8 cellular contexts compared by ENCODE assay signal in genomic region chr4:184263910-184264732, GRCh38. TPM values are rescaled to one million over a fixed set of nuclear protein-coding genes. Genes with fewer than 3 reads are reported as not detected.
DNase-seq lines count a peak whose midpoint lies in the region; ATAC-seq and TF ChIP-seq lines count a peak whose summit lies in the region.

No MANE protein-coding gene starts in this region.

- no peak overlapping the region for H3K4me3 ChIP-seq in DND-41 (ENCODE audit: low read depth in 1 of 2, low read length in 2 of 2)
- no peak overlapping the region for H3K4me3 ChIP-seq in upper lobe of right lung

- H3K27me3 Mint-ChIP-seq in activated naive CD4-positive, alpha-beta T cell treated with anti-CD3 and anti-CD28 coated beads, Interleukin-2, amount 50 U/mL, for 24 hours: no peaks in the 10 kb centered on the region

- H3K27me3 ChIP-seq in DND-41 (ENCODE audit: insufficient read depth, low read length, poor library complexity): peaks cover 7% of the 10 kb centered on the region
- no peaks in the 10 kb centered on the region for H3K27me3 ChIP-seq in upper lobe of right lung

- POLR2A ChIA-PET in HEK293T (lab: Yijun Ruan, JAX): interaction anchor here (0.6 to 4.3 kb wide), 5 partner anchors 210 to 470 kb away, joined by 3 to 30 read pairs (median 5); partner anchors contain the start of genes CENPU and IRF2

- peaks cover 40% of the 10 kb centered on the region for H3K4me1 Mint-ChIP-seq in activated naive CD4-positive, alpha-beta T cell treated with anti-CD3 and anti-CD28 coated beads, Interleukin-2, amount 50 U/mL, for 24 hours

- TF ChIP-seq CTCF in DND-41 (IDR thresholded peaks at IDR 0.05; ENCODE audit: borderline replicate concordance, extremely low read depth, low read length, poor library complexity, severe bottlenecking): peak; percentile 87
- TF ChIP-seq CTCF in upper lobe of right lung (IDR thresholded peaks at IDR 0.05): peak; percentile 89

- no peaks in the 10 kb centered on the region for H4K20me1 ChIP-seq in DND-41 (ENCODE audit: insufficient read depth, low read length)

- no peak overlapping the region for H3K9ac ChIP-seq in DND-41 (ENCODE audit: low read depth, low read length)

- no peak overlapping the region for H3K27ac ChIP-seq in DND-41 (ENCODE audit: low read length)
- no peak overlapping the region for H3K27ac ChIP-seq in upper lobe of right lung

- H3K9me3 ChIP-seq in DND-41 (ENCODE audit: insufficient read depth, low read length, severe bottlenecking) (no peaks in the 10 kb centered on the region), upper lobe of right lung (no peaks in the 10 kb centered on the region)

- H3K36me3 Mint-ChIP-seq in activated naive CD4-positive, alpha-beta T cell treated with anti-CD3 and anti-CD28 coated beads, Interleukin-2, amount 50 U/mL, for 24 hours: no peaks in the 10 kb centered on the region

- peak; percentile 96 for ATAC-seq in DND-41 (ENCODE audit: insufficient read depth, low read depth)
- ATAC-seq in upper lobe of right lung: peak; percentile 92

- H3K27ac Mint-ChIP-seq in activated naive CD4-positive, alpha-beta T cell treated with anti-CD3 and anti-CD28 coated beads, Interleukin-2, amount 50 U/mL, for 24 hours: peak overlapping the region; percentile 76

- CTCF ChIA-PET in HEK293T (lab: Yijun Ruan, JAX): interaction anchor here (0.6 to 2.2 kb wide), 18 partner anchors 10 to 832 kb away, joined by 3 to 17 read pairs (median 4); no protein-coding TSS in a partner anchor

- H3K4me2 ChIP-seq in DND-41 (ENCODE audit: insufficient read depth, low read length): peak overlapping the region; percentile 41; the same call in 1 of the 2 replicates

- DNase-seq in DND-41 (peak; percentile 92), HEK293T (ENCODE audit: extremely low spot score) (peak; percentile 63), NCI-H1417 (lab: John Stamatoyannopoulos, UW) (peak; percentile 86 to 97 (median 90)), SKM-1 (lab: John Stamatoyannopoulos, UW; ENCODE audit: unreplicated experiment) (peak; percentile 92), head of caudate nucleus (peak; percentile 89 to 99 (median 96)), posterior cingulate gyrus (peak; percentile 83 to 98 (median 96)), upper lobe of right lung (peak; percentile 94)

- H3K4me3 Mint-ChIP-seq in activated naive CD4-positive, alpha-beta T cell treated with anti-CD3 and anti-CD28 coated beads, Interleukin-2, amount 50 U/mL, for 24 hours: no peak overlapping the region

- no peaks in the 10 kb centered on the region for H3K9me3 Mint-ChIP-seq in activated naive CD4-positive, alpha-beta T cell treated with anti-CD3 and anti-CD28 coated beads, Interleukin-2, amount 50 U/mL, for 24 hours

- no peaks in the 10 kb centered on the region for H3K79me2 ChIP-seq in DND-41 (ENCODE audit: insufficient read depth, low read length)

- H3K36me3 ChIP-seq in DND-41 (ENCODE audit: insufficient read depth, low read length): no peaks in the 10 kb centered on the region
- H3K36me3 ChIP-seq in upper lobe of right lung: no peaks in the 10 kb centered on the region

- intact Hi-C loops in head of caudate nucleus (cut with DNase I) (loop anchor here (2.0 to 10.0 kb wide), 3 partner anchors 131 to 471 kb away; partner anchors contain the start of gene CENPU), posterior cingulate gyrus (cut with DNase I) (loop anchor here (1.0 to 10.0 kb wide), 5 partner anchors 81 to 383 kb away; partner anchors contain the start of genes CASP3 and PRIMPOL), upper lobe of right lung (cut with DNase I) (no loop called here)

- peak overlapping the region; percentile 62 for H2AFZ ChIP-seq in DND-41 (ENCODE audit: low read depth, low read length)

- H3K4me1 ChIP-seq in DND-41 (ENCODE audit: insufficient read depth, low read length): peaks cover 6% of the 10 kb centered on the region
- H3K4me1 ChIP-seq in upper lobe of right lung: no peaks in the 10 kb centered on the region

TF ChIP-seq in HEK293T, 16 proteins besides CTCF, POLR2A, EP300 and RAD21:
- TF ChIP-seq PKNOX1 (IDR thresholded peaks at IDR 0.05): no peak
- no peak for TF ChIP-seq HDGF (IDR thresholded peaks at IDR 0.05; ENCODE audit: borderline replicate concordance)
- no peak for TF ChIP-seq SUZ12 (IDR thresholded peaks at IDR 0.05)
- no peak for TF ChIP-seq FOXM1 (IDR thresholded peaks at IDR 0.05; ENCODE audit: borderline replicate concordance)
- no peak for TF ChIP-seq SP1 (IDR thresholded peaks at IDR 0.05)
- TF ChIP-seq ARNT (IDR thresholded peaks at IDR 0.05): no peak
- no peak for TF ChIP-seq BHLHE40 (IDR thresholded peaks at IDR 0.05; ENCODE audit: borderline replicate concordance)
- no peak for TF ChIP-seq ELF4 (IDR thresholded peaks at IDR 0.05)
- TF ChIP-seq CTBP1 (IDR thresholded peaks at IDR 0.05; ENCODE audit: borderline replicate concordance): no peak
- TF ChIP-seq LEF1 (IDR thresholded peaks at IDR 0.05; ENCODE audit: borderline replicate concordance): no peak
- TF ChIP-seq ZNF384 (IDR thresholded peaks at IDR 0.05): no peak
TF ChIP-seq in HEK293T: peak in this region for 0.

RNA-seq across cellular contexts. Expression of gene ENPP6, which starts 46.4 kb away (rescaled TPM):
- 0.12 TPM for total RNA-seq in upper lobe of right lung
